1 cellular context compared by ENCODE assay signal in the genomic region with DNA sequence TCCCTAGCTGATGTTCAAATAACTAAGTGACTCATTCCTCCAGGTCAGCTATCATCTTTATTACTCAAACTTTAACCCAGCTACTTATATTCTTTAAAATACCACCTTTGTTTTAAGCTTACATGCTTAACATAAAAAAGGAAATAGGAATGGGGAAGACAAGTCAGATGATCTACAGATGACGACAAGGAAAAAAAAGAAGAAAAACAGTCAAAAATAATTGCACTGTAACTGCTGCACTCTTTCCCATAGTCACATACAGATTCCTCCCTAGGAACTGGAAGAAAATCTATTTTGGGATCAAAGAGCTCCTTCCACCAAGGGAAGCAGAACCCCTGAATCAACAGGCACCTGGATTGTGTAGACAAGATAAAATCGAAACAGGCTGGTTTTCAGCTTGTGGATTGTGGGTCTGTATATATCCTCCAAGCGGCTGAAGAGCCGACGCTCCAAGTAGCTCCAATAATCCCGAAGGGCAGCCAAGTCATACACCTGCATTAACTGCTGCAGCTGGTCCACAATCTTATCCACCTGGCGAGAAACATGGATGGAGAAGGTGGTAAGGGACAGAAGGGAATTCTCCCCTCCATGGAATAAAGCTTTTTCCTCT.
TF ChIP-seq lines count a peak whose summit lies in the region.

No MANE protein-coding gene starts in this region.

TF ChIP-seq in HepG2, 621 proteins besides CTCF, POLR2A, EP300 and RAD21:
- TF ChIP-seq NFE2L1 (CRISPR knock-in tag; IDR thresholded peaks at IDR 0.05; ENCODE audit: borderline replicate concordance) = no peak
- no peak for TF ChIP-seq ZNF749 (CRISPR knock-in tag; IDR thresholded peaks at IDR 0.05; ENCODE audit: borderline replicate concordance)
- no peak for TF ChIP-seq ZNF496 (CRISPR knock-in tag; IDR thresholded peaks at IDR 0.05; ENCODE audit: insufficient replicate concordance)
- TF ChIP-seq TOPORS (CRISPR knock-in tag; IDR thresholded peaks at IDR 0.05) = no peak
- no peak for TF ChIP-seq IRF2 (CRISPR knock-in tag; IDR thresholded peaks at IDR 0.05)
- TF ChIP-seq, protein P1, sequence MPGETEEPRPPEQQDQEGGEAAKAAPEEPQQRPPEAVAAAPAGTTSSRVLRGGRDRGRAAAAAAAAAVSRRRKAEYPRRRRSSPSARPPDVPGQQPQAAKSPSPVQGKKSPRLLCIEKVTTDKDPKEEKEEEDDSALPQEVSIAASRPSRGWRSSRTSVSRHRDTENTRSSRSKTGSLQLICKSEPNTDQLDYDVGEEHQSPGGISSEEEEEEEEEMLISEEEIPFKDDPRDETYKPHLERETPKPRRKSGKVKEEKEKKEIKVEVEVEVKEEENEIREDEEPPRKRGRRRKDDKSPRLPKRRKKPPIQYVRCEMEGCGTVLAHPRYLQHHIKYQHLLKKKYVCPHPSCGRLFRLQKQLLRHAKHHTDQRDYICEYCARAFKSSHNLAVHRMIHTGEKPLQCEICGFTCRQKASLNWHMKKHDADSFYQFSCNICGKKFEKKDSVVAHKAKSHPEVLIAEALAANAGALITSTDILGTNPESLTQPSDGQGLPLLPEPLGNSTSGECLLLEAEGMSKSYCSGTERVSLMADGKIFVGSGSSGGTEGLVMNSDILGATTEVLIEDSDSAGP (CRISPR knock-in tag; IDR thresholded peaks at IDR 0.05; ENCODE audit: borderline replicate concordance) = no peak
- TF ChIP-seq MTF2 (CRISPR knock-in tag; IDR thresholded peaks at IDR 0.05; ENCODE audit: borderline replicate concordance) = no peak
